In the genomic region with DNA sequence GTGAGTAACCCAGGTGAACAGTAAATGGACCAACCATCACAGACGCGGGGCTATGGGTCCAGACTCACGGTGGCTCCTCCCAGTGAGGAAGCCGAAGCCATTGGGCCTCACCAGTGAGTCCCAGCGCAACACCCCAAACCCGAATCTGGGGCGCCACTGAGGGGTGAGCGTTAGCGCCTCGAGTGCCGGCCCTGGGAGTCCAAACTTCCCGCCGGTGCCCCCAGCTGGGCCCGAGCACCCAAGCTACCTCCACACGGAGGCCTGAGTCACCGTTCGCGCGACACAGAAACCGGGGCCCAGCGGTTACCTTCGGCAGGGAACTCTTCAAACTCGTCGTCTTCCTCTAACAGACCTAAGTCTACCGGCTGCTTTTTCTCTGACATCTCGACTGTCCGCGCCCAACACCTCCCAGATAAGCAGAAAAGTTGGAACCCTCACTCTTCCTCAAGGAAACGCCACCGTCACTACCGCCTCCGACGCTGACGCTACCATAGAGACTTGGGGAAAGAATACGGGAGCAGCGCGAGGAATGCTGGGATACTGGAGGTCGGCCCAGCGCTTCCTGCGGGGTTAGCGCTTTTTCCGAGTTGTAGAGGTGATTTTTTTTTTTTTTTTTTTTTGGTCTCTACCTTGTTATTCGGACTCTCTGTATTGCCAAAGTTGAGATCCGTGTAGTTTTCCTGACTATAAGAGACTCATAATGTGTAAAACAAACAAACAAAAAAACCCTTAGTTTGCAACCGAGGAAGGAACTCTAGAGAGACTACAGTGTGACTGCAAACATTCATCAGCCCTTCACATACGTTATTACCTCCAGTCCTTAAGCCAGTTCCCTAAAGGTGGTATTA, we compare ENCODE assay signal across 1 cellular context.
TF ChIP-seq lines count a peak whose summit lies in the region.

Gene SEM1, minus strand, starts transcription at position 466 of the 848 bp plus-strand sequence. Its CDS starts 83 bp downstream, at position 383.

TF ChIP-seq in H1, 55 proteins besides CTCF, POLR2A, EP300 and RAD21 (continued from another document):
- peak; percentile 95 for TF ChIP-seq ASH2L (IDR thresholded peaks at IDR 0.05; ENCODE audit: low read length)
- TF ChIP-seq JUND (IDR thresholded peaks at IDR 0.05; ENCODE audit: low read length) = no peak; the same call in 1 of the 2 replicates
